Comparison of ENCODE assay signal across 14 cellular contexts in genomic region chr4:158914178-158914577, GRCh38.
DNase-seq lines count a peak whose midpoint lies in the region; ATAC-seq, FAIRE-seq and TF ChIP-seq lines count a peak whose summit lies in the region.
"Had no signal": no experiment of that assay in that cellular context is flagged by ENCODE, and none has a peak within 500 bp of the region (broad histone marks: within the 10 kb centered on the region; RNA-seq: fewer than 3 reads in every experiment).

No MANE protein-coding gene starts in this region.

- H2AFZ ChIP-seq in endothelial cell of umbilical vein (ENCODE audit: low read depth, low read length): no peak overlapping the region

- dilution Hi-C loops in endothelial cell of umbilical vein (cut with MboI; ENCODE audit: extremely low pct_ligation_motif_present, low sequenced_read_pairs): no loop called here

- H3K4me3 ChIP-seq in AG04449 (ENCODE audit: low read depth, low read length) (no peak overlapping the region), endothelial cell of umbilical vein (replicated peaks in 1 of 3; ENCODE audit: insufficient read depth in 1 of 3, low read depth in 1 of 3, low read length in 3 of 3) (no peak overlapping the region)

- H4K20me1 ChIP-seq in endothelial cell of umbilical vein (replicated peaks; ENCODE audit: control insufficient read depth, extremely low read depth, insufficient read depth, low read length): no peaks in the 10 kb centered on the region

- no peak overlapping the region for H3K4me3 Mint-ChIP-seq in natural killer cell
- H3K4me3 Mint-ChIP-seq: stimulated activated naive CD8-positive, alpha-beta T cell treated with anti-CD3 and anti-CD28 coated beads, Interleukin-15, Interleukin-2, amounts not matched to agents 100 ng/mL and 50 ng/mL, for 24 hours had no signal

- H3K79me2 ChIP-seq in endothelial cell of umbilical vein (ENCODE audit: control insufficient read depth, insufficient read depth, low read length): no peaks in the 10 kb centered on the region

- H3K9me3 ChIP-seq in endothelial cell of umbilical vein (replicated peaks; ENCODE audit: control insufficient read depth, insufficient read depth, low read length): no peaks in the 10 kb centered on the region

- no peak overlapping the region for H3K27ac ChIP-seq in endothelial cell of umbilical vein (ENCODE audit: insufficient read depth, low read depth, low read length)
- H3K27ac ChIP-seq: C4-2B had no signal

- TF ChIP-seq CTCF in AG04449 (IDR thresholded peaks at IDR 0.05; ENCODE audit: insufficient read depth, low read length, missing control alignments): no peak
- TF ChIP-seq CTCF in endothelial cell of umbilical vein (IDR thresholded peaks at IDR 0.05; ENCODE audit: extremely low read depth in 1 of 2, insufficient read depth in 1 of 2, low read depth in 1 of 2, low read length in 2 of 2): no peak
- TF ChIP-seq CTCF in natural killer cell (IDR thresholded peaks at IDR 0.05): no peak

- intact Hi-C loops in endothelial cell of umbilical vein (cut with micrococcal nuclease): no loop called here
- intact Hi-C loops in natural killer cell (cut with micrococcal nuclease): no loop called here

- no peak for ATAC-seq in natural killer cell
- no peak for ATAC-seq in GM19467 (IDR thresholded peaks at IDR 0.05; ENCODE audit: unreplicated experiment)
- ATAC-seq: activated naive CD4-positive, alpha-beta T cell treated with anti-CD3 and anti-CD28 coated beads, Interleukin-2, amount 50 U/mL, for 72 hours had no signal

- no peak for TF ChIP-seq POLR2A in endothelial cell of umbilical vein (IDR thresholded peaks at IDR 0.05; ENCODE audit: low read depth, low read length)

- H3K27me3 ChIP-seq in endothelial cell of umbilical vein (ENCODE audit: control insufficient read depth in 2 of 2, insufficient read depth in 2 of 2, low read length in 2 of 2): no peaks in the 10 kb centered on the region

- no peaks in the 10 kb centered on the region for H3K27me3 Mint-ChIP-seq in natural killer cell (ENCODE audit: low read depth in 2 of 2)
- H3K27me3 Mint-ChIP-seq: stimulated activated naive CD8-positive, alpha-beta T cell treated with anti-CD3 and anti-CD28 coated beads, Interleukin-15, Interleukin-2, amounts not matched to agents 100 ng/mL and 50 ng/mL, for 24 hours had no signal

- no peaks in the 10 kb centered on the region for H3K36me3 Mint-ChIP-seq in natural killer cell
- H3K36me3 Mint-ChIP-seq: activated naive CD4-positive, alpha-beta T cell treated with anti-CD3 and anti-CD28 coated beads, Interleukin-2, amount 50 U/mL, for 72 hours had no signal

- no peaks in the 10 kb centered on the region for H3K9me1 ChIP-seq in endothelial cell of umbilical vein (replicated peaks; ENCODE audit: control insufficient read depth, extremely low read depth, insufficient read depth, low read length)

- no peak overlapping the region for H3K9ac ChIP-seq in endothelial cell of umbilical vein (replicated peaks; ENCODE audit: extremely low read depth, insufficient read depth, low read length)

- POLR2A ChIA-PET in AG04449 (lab: Yijun Ruan, JAX): interaction anchor here (0.6 kb wide), 1 partner anchor 158 kb away, joined by 3 read pairs; no protein-coding TSS in a partner anchor
- POLR2A ChIA-PET in endothelial cell of umbilical vein (lab: Charles Lee): no interaction called here

- peak; percentile 59 for DNase-seq in AG04449 (ENCODE audit: low read depth, low spot score)
- peak; percentile 43 for DNase-seq in NCI-H226
- peak; percentile 13 for DNase-seq in endothelial cell of umbilical vein (ENCODE audit: low read depth, low spot score)
- peak; percentile 57 for DNase-seq in myocyte (ENCODE audit: low read depth)
- no peak for DNase-seq in natural killer cell
- DNase-seq in NCI-H2081 (lab: John Stamatoyannopoulos, UW): no peak
- no peak for DNase-seq in DMS53 treated with DMSO at 0.1 percent for 48 hours (lab: John Stamatoyannopoulos, UW; ENCODE audit: unreplicated experiment)
- DNase-seq: activated CD4-positive, alpha-beta T cell treated with anti-CD3 and anti-CD28 coated beads, Interleukin-2, amount 50 U/mL, for 1 hour; NCI-H2107; stimulated activated CD4-positive, alpha-beta T cell treated with anti-CD3 and anti-CD28 coated beads, Interleukin-15, amount 100 ng/mL, for 24 hours had no signal

- H3K4me2 ChIP-seq in endothelial cell of umbilical vein (ENCODE audit: insufficient read depth, low read length): no peak overlapping the region

- CTCF ChIA-PET in AG04449 (lab: Yijun Ruan, JAX): interaction anchor here (1.2 to 1.9 kb wide), 3 partner anchors 12 to 289 kb away, joined by 3 to 5 read pairs (median 4); no protein-coding TSS in a partner anchor
- CTCF ChIA-PET in endothelial cell of umbilical vein (lab: Charles Lee): interaction anchor here (1.3 to 2.6 kb wide), 4 partner anchors 9 to 157 kb away, joined by 3 to 10 read pairs (median 4); no protein-coding TSS in a partner anchor

- H3K4me1 ChIP-seq in endothelial cell of umbilical vein (ENCODE audit: control insufficient read depth, extremely low read depth, insufficient read depth, low read length): no peaks in the 10 kb centered on the region

- H3K9me3 Mint-ChIP-seq in natural killer cell: no peaks in the 10 kb centered on the region
- H3K9me3 Mint-ChIP-seq: activated naive CD4-positive, alpha-beta T cell treated with anti-CD3 and anti-CD28 coated beads, Interleukin-2, amount 50 U/mL, for 72 hours; stimulated activated naive CD8-positive, alpha-beta T cell treated with anti-CD3 and anti-CD28 coated beads, Interleukin-15, Interleukin-2, amounts not matched to agents 100 ng/mL and 50 ng/mL, for 24 hours had no signal

- FAIRE-seq in endothelial cell of umbilical vein (lab: Jason Lieb, UNC): no peak

- BruUV-seq in endothelial cell of umbilical vein (replicated peaks; lab: Mats Ljungman, UMichigan): no TSS peak

- H3K36me3 ChIP-seq in endothelial cell of umbilical vein (ENCODE audit: control insufficient read depth in 2 of 2, extremely low read depth in 1 of 2, insufficient read depth in 2 of 2, low read length in 2 of 2): no peaks in the 10 kb centered on the region

- no peak overlapping the region for H3K27ac Mint-ChIP-seq in natural killer cell
- H3K27ac Mint-ChIP-seq: activated naive CD4-positive, alpha-beta T cell treated with anti-CD3 and anti-CD28 coated beads, Interleukin-2, amount 50 U/mL, for 72 hours; stimulated activated naive CD8-positive, alpha-beta T cell treated with anti-CD3 and anti-CD28 coated beads, Interleukin-15, Interleukin-2, amounts not matched to agents 100 ng/mL and 50 ng/mL, for 24 hours had no signal

- no peaks in the 10 kb centered on the region for H3K4me1 Mint-ChIP-seq in natural killer cell

TF ChIP-seq in endothelial cell of umbilical vein, 7 proteins besides CTCF, POLR2A, EP300 and RAD21:
- TF ChIP-seq FOS (IDR thresholded peaks at IDR 0.05; ENCODE audit: borderline replicate concordance, insufficient read depth, low read length) (peak; percentile 43), GATA2 (IDR thresholded peaks at IDR 0.05; ENCODE audit: insufficient read depth, insufficient read length, low read depth, low read length) (no peak)

Comparison
In these comparisons a context has a peak if more than half of its experiments do, and no peak if none do; other contexts are left out.
1. DNase-seq: peak in AG04449 (single experiment), NCI-H226 (single experiment), endothelial cell of umbilical vein (single experiment) and myocyte (single experiment); none in natural killer cell (single experiment), NCI-H2081 (0 of 2) and DMS53 treated with DMSO at 0.1 percent for 48 hours (single experiment).